Comparison of ENCODE assay signal across 19 cellular contexts in the genomic region with DNA sequence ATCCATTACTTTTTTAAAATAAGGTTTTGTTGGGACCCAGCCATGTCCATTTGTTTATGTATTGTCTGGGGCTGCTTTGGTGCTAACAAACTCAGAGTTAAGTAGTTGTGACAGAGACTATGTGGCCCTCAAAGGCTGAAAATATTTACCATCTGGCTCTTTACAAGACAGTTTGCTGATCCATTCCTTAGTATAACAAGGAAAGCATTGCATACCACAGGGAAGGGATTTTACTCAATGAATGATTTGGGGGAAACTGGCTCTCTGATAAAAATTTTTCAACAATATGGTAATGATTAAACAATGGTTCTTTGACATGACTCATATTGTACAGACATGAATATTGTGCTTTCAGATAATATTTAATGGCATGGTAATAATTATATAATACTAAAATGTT.
DNase-seq lines count a peak whose midpoint lies in the region; ATAC-seq, FAIRE-seq and TF ChIP-seq lines count a peak whose summit lies in the region.
"Had no signal": no experiment of that assay in that cellular context is flagged by ENCODE, and none has a peak within 500 bp of the region (broad histone marks: within the 10 kb centered on the region; RNA-seq: fewer than 3 reads in every experiment).

No MANE protein-coding gene starts in this region.

- no peaks in the 10 kb centered on the region for H3K9me2 ChIP-seq in GM23248 (ENCODE audit: insufficient read depth)

- no peak overlapping the region for H3K9ac ChIP-seq in GM23248

- H3K4me2 ChIP-seq in GM23248 (ENCODE audit: unreplicated experiment): no peak overlapping the region

- H3K4me1 ChIP-seq in GM23248 (ENCODE audit: insufficient read depth): peaks cover 11% of the 10 kb centered on the region
- H3K4me1 ChIP-seq: BE2C, Peyer's patch had no signal

- in situ Hi-C loops in GM23248 (cut with MboI) (no loop called here), brain microvascular endothelial cell (cut with HindIII; ENCODE audit: low pct_ligation_motif_present, low sequenced_read_pairs) (no loop called here)

- H2AFZ ChIP-seq in GM23248: no peak overlapping the region

- ATAC-seq in SK-N-SH treated with all-trans-retinoic acid at 6 μM for 48 hours (peak; percentile 97), HG03439 (IDR thresholded peaks at IDR 0.05; ENCODE audit: unreplicated experiment) (no peak)
- ATAC-seq: CD8-positive, alpha-beta T cell had no signal

- DNase-seq in AG09309 (ENCODE audit: low read depth): peak; percentile 31
- peak; percentile 39 for DNase-seq in GM23248
- peak; percentile 3 for DNase-seq in fibroblast of pulmonary artery (ENCODE audit: low read depth)
- no peak for DNase-seq in D721Med (ENCODE audit: insufficient read length, low spot score)
- DNase-seq in brain microvascular endothelial cell: no peak
- no peak for DNase-seq in occipital lobe (lab: John Stamatoyannopoulos, UW)
- DNase-seq: BE2C; CD8-positive, alpha-beta T cell; DND-41; H7; NCI-H1048; NCI-H146; NCI-H226; NCI-H69; Peyer's patch; SHP77 had no signal

- no peak for FAIRE-seq in D721Med (lab: Jason Lieb, UNC)
- FAIRE-seq: HTR-8/SVneo had no signal

- no peak for TF ChIP-seq CTCF in AG09309 (IDR thresholded peaks at IDR 0.05; ENCODE audit: control insufficient read depth, insufficient read depth, low read depth, low read length, missing control alignments)
- TF ChIP-seq CTCF in fibroblast of pulmonary artery (IDR thresholded peaks at IDR 0.05; ENCODE audit: low read length, missing control alignments): no peak
- no peak for TF ChIP-seq CTCF in D721Med (IDR thresholded peaks at IDR 0.05; ENCODE audit: insufficient read depth, missing control alignments)
- TF ChIP-seq CTCF in brain microvascular endothelial cell (IDR thresholded peaks at IDR 0.05; ENCODE audit: low read depth, low read length, missing control alignments): no peak

- no peaks in the 10 kb centered on the region for H3K9me3 ChIP-seq in GM23248 (ENCODE audit: low read depth)
- H3K9me3 ChIP-seq: BE2C, Peyer's patch had no signal

- H3K36me3 ChIP-seq in GM23248 (ENCODE audit: low read depth) (no peaks in the 10 kb centered on the region), brain microvascular endothelial cell (replicated peaks) (no peaks in the 10 kb centered on the region)
- H3K36me3 ChIP-seq: BE2C, Peyer's patch had no signal

- no peaks in the 10 kb centered on the region for H3K79me2 ChIP-seq in GM23248 (ENCODE audit: insufficient read depth)

- no peaks in the 10 kb centered on the region for H3K27me3 ChIP-seq in GM23248 (replicated peaks; ENCODE audit: insufficient read depth)
- no peaks in the 10 kb centered on the region for H3K27me3 ChIP-seq in brain microvascular endothelial cell (replicated peaks)
- H3K27me3 ChIP-seq: BE2C, Peyer's patch had no signal

- H3K27ac ChIP-seq in GM23248 (no peak overlapping the region), brain microvascular endothelial cell (no peak overlapping the region)
- H3K27ac ChIP-seq: Peyer's patch had no signal

- H3K4me3 ChIP-seq in AG09309 (ENCODE audit: control insufficient read depth, low read depth, low read length) (no peak overlapping the region), GM23248 (no peak overlapping the region), fibroblast of pulmonary artery (replicated peaks; ENCODE audit: low read depth, low read length) (no peak overlapping the region), brain microvascular endothelial cell (ENCODE audit: low read depth, low read length) (no peak overlapping the region)
- H3K4me3 ChIP-seq: Peyer's patch had no signal

- no peaks in the 10 kb centered on the region for H4K20me1 ChIP-seq in GM23248 (ENCODE audit: insufficient read depth)

- no peaks in the 10 kb centered on the region for H3F3A ChIP-seq in GM23248 (ENCODE audit: insufficient read depth)

TF ChIP-seq in SK-N-SH treated with all-trans-retinoic acid at 6 μM for 48 hours, 23 proteins besides CTCF, POLR2A, EP300 and RAD21:
- TF ChIP-seq ISL1 (CRISPR knock-in tag; IDR thresholded peaks at IDR 0.05): peak; percentile 44
- peak; percentile 89 for TF ChIP-seq ZNF8 (CRISPR knock-in tag; IDR thresholded peaks at IDR 0.05)
- TF ChIP-seq OSR1 (CRISPR knock-in tag; IDR thresholded peaks at IDR 0.05): no peak
- TF ChIP-seq BACH2 (CRISPR knock-in tag; IDR thresholded peaks at IDR 0.05; ENCODE audit: borderline replicate concordance): no peak
- TF ChIP-seq TCF4 (CRISPR knock-in tag; IDR thresholded peaks at IDR 0.05; ENCODE audit: borderline replicate concordance): no peak
- TF ChIP-seq ZFP3 (CRISPR knock-in tag; IDR thresholded peaks at IDR 0.05): no peak
- no peak for TF ChIP-seq ZNF565 (CRISPR knock-in tag; conservative IDR thresholded peaks at IDR 0.05; ENCODE audit: low read depth)
- no peak for TF ChIP-seq GLIS3 (CRISPR knock-in tag; IDR thresholded peaks at IDR 0.05)

Comparison
In these comparisons a context has a peak if more than half of its experiments do, and no peak if none do; other contexts are left out.
1. DNase-seq: peak in AG09309 (single experiment), GM23248 (single experiment) and fibroblast of pulmonary artery (single experiment); none in D721Med (single experiment), brain microvascular endothelial cell (single experiment) and occipital lobe (single experiment).